Comparison of ENCODE assay signal across 1 cellular context in the genomic region with DNA sequence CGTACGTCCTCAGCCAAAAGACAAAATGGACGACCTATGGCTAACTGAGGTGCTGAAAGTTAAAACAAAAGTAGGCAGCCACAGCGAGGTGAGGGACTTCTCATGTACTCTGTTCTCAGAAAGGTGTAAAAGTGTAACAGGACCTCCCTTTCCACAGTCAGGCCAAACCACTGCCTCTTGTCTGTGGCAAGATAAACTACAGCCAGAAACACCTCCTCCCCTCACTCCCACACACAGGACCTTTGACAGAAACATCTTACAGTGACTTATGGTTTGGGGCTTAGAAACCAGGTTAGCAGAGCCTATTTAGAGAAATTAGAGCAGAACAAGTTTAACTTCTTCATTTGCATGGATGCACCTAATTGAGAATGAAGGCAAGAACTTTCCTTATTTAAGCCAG.
TF ChIP-seq lines count a peak whose summit lies in the region.

No MANE protein-coding gene starts in this region.

TF ChIP-seq in H1, 55 proteins besides CTCF, POLR2A, EP300 and RAD21 (continued from another document):
- TF ChIP-seq, protein P1, sequence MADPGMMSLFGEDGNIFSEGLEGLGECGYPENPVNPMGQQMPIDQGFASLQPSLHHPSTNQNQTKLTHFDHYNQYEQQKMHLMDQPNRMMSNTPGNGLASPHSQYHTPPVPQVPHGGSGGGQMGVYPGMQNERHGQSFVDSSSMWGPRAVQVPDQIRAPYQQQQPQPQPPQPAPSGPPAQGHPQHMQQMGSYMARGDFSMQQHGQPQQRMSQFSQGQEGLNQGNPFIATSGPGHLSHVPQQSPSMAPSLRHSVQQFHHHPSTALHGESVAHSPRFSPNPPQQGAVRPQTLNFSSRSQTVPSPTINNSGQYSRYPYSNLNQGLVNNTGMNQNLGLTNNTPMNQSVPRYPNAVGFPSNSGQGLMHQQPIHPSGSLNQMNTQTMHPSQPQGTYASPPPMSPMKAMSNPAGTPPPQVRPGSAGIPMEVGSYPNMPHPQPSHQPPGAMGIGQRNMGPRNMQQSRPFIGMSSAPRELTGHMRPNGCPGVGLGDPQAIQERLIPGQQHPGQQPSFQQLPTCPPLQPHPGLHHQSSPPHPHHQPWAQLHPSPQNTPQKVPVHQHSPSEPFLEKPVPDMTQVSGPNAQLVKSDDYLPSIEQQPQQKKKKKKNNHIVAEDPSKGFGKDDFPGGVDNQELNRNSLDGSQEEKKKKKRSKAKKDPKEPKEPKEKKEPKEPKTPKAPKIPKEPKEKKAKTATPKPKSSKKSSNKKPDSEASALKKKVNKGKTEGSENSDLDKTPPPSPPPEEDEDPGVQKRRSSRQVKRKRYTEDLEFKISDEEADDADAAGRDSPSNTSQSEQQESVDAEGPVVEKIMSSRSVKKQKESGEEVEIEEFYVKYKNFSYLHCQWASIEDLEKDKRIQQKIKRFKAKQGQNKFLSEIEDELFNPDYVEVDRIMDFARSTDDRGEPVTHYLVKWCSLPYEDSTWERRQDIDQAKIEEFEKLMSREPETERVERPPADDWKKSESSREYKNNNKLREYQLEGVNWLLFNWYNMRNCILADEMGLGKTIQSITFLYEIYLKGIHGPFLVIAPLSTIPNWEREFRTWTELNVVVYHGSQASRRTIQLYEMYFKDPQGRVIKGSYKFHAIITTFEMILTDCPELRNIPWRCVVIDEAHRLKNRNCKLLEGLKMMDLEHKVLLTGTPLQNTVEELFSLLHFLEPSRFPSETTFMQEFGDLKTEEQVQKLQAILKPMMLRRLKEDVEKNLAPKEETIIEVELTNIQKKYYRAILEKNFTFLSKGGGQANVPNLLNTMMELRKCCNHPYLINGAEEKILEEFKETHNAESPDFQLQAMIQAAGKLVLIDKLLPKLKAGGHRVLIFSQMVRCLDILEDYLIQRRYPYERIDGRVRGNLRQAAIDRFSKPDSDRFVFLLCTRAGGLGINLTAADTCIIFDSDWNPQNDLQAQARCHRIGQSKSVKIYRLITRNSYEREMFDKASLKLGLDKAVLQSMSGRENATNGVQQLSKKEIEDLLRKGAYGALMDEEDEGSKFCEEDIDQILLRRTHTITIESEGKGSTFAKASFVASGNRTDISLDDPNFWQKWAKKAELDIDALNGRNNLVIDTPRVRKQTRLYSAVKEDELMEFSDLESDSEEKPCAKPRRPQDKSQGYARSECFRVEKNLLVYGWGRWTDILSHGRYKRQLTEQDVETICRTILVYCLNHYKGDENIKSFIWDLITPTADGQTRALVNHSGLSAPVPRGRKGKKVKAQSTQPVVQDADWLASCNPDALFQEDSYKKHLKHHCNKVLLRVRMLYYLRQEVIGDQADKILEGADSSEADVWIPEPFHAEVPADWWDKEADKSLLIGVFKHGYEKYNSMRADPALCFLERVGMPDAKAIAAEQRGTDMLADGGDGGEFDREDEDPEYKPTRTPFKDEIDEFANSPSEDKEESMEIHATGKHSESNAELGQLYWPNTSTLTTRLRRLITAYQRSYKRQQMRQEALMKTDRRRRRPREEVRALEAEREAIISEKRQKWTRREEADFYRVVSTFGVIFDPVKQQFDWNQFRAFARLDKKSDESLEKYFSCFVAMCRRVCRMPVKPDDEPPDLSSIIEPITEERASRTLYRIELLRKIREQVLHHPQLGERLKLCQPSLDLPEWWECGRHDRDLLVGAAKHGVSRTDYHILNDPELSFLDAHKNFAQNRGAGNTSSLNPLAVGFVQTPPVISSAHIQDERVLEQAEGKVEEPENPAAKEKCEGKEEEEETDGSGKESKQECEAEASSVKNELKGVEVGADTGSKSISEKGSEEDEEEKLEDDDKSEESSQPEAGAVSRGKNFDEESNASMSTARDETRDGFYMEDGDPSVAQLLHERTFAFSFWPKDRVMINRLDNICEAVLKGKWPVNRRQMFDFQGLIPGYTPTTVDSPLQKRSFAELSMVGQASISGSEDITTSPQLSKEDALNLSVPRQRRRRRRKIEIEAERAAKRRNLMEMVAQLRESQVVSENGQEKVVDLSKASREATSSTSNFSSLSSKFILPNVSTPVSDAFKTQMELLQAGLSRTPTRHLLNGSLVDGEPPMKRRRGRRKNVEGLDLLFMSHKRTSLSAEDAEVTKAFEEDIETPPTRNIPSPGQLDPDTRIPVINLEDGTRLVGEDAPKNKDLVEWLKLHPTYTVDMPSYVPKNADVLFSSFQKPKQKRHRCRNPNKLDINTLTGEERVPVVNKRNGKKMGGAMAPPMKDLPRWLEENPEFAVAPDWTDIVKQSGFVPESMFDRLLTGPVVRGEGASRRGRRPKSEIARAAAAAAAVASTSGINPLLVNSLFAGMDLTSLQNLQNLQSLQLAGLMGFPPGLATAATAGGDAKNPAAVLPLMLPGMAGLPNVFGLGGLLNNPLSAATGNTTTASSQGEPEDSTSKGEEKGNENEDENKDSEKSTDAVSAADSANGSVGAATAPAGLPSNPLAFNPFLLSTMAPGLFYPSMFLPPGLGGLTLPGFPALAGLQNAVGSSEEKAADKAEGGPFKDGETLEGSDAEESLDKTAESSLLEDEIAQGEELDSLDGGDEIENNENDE (IDR thresholded peaks at IDR 0.05; ENCODE audit: insufficient replicate concordance, low read length): no peak
- TF ChIP-seq POU5F1 (IDR thresholded peaks at IDR 0.05; ENCODE audit: low read depth, low read length) (no peak), SUZ12 (IDR thresholded peaks at IDR 0.05; ENCODE audit: low read length) (no peak), ZNF274 (IDR thresholded peaks at IDR 0.05; ENCODE audit: borderline replicate concordance, extremely low read depth, low read length) (no peak), GABPA (IDR thresholded peaks at IDR 0.05; ENCODE audit: borderline replicate concordance, insufficient read depth, low read length) (no peak), CBX5 (IDR thresholded peaks at IDR 0.05; ENCODE audit: low read depth, low read length) (no peak), MAFK (IDR thresholded peaks at IDR 0.05; ENCODE audit: low read depth, low read length) (no peak), CTBP2 (IDR thresholded peaks at IDR 0.05; ENCODE audit: borderline replicate concordance, insufficient read depth, insufficient read length, low read length) (no peak), TAF1 (IDR thresholded peaks at IDR 0.05; ENCODE audit: low read depth, low read length) (no peak), EZH2 (IDR thresholded peaks at IDR 0.05; ENCODE audit: low read depth, low read length, severe bottlenecking) (no peak), CBX8 (IDR thresholded peaks at IDR 0.05; ENCODE audit: borderline replicate concordance, low read depth, low read length) (no peak), SIX5 (IDR thresholded peaks at IDR 0.05; ENCODE audit: low read depth, low read length) (no peak)
- TF ChIP-seq, protein P2, sequence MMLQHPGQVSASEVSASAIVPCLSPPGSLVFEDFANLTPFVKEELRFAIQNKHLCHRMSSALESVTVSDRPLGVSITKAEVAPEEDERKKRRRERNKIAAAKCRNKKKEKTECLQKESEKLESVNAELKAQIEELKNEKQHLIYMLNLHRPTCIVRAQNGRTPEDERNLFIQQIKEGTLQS (IDR thresholded peaks at IDR 0.05; ENCODE audit: insufficient read depth, low read depth, low read length): no peak
- TF ChIP-seq, protein P3, sequence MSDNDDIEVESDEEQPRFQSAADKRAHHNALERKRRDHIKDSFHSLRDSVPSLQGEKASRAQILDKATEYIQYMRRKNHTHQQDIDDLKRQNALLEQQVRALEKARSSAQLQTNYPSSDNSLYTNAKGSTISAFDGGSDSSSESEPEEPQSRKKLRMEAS (IDR thresholded peaks at IDR 0.05): no peak
